ENCODE assay signal across 1 cellular context in genomic region chr2:26457695-26458364, GRCh38.
TF ChIP-seq lines count a peak whose summit lies in the region.

No MANE protein-coding gene starts in this region.

TF ChIP-seq in HepG2, 621 proteins besides CTCF, POLR2A, EP300 and RAD21 (continued from another document and continues in another):
- TF ChIP-seq ZBED4 (CRISPR knock-in tag; IDR thresholded peaks at IDR 0.05; ENCODE audit: borderline replicate concordance), result no peak
- TF ChIP-seq RFXANK (CRISPR knock-in tag; IDR thresholded peaks at IDR 0.05), result no peak
- no peak for TF ChIP-seq ZNF646 (CRISPR knock-in tag; IDR thresholded peaks at IDR 0.05)
- 0 out of 2 replicates have a peak, but pooled peaks have one; percentile 71 for TF ChIP-seq ZNF547 (CRISPR knock-in tag; IDR thresholded peaks at IDR 0.05)
- TF ChIP-seq ZNF136 (CRISPR knock-in tag; IDR thresholded peaks at IDR 0.05; ENCODE audit: low read depth), result no peak
- no peak for TF ChIP-seq ZNF282 (IDR thresholded peaks at IDR 0.05; ENCODE audit: partially characterized antibody)
- TF ChIP-seq SSRP1 (CRISPR knock-in tag; IDR thresholded peaks at IDR 0.05), result no peak
- TF ChIP-seq DZIP1 (CRISPR knock-in tag; IDR thresholded peaks at IDR 0.05), result peak; percentile 83; the same call in 1 of the 2 replicates
- TF ChIP-seq ZBTB33 (CRISPR knock-in tag; IDR thresholded peaks at IDR 0.05), result peak; percentile 80; the same call in 1 of the 2 replicates
- no peak for TF ChIP-seq HNRNPLL (IDR thresholded peaks at IDR 0.05; ENCODE audit: low read depth, low read length, poor library complexity, severe bottlenecking)
- no peak for TF ChIP-seq ZBTB37 (CRISPR knock-in tag; IDR thresholded peaks at IDR 0.05)
- no peak for TF ChIP-seq ZMYM3 (CRISPR knock-in tag; IDR thresholded peaks at IDR 0.05)
- TF ChIP-seq KLF13 (CRISPR knock-in tag; IDR thresholded peaks at IDR 0.05), result 0 out of 2 replicates have a peak, but pooled peaks have one; percentile 74
- no peak for TF ChIP-seq GFI1 (CRISPR knock-in tag; IDR thresholded peaks at IDR 0.05; ENCODE audit: borderline replicate concordance)
- 0 out of 2 replicates have a peak, but pooled peaks have one; percentile 66 for TF ChIP-seq ZNF576 (CRISPR knock-in tag; IDR thresholded peaks at IDR 0.05)
- no peak for TF ChIP-seq NR2F1 (CRISPR knock-in tag; IDR thresholded peaks at IDR 0.05)
- no peak for TF ChIP-seq ZNF788 (CRISPR knock-in tag; IDR thresholded peaks at IDR 0.05; ENCODE audit: borderline replicate concordance)
- TF ChIP-seq MYC (CRISPR knock-in tag; IDR thresholded peaks at IDR 0.05; ENCODE audit: borderline replicate concordance), result peak; percentile 24; the same call in 1 of the 2 replicates
- peak; percentile 1 for TF ChIP-seq HNF4A (CRISPR knock-in tag; IDR thresholded peaks at IDR 0.05)
- no peak for TF ChIP-seq HNRNPK (IDR thresholded peaks at IDR 0.05; ENCODE audit: low read depth, low read length, poor library complexity, severe bottlenecking)
- TF ChIP-seq HIVEP1 (CRISPR knock-in tag; IDR thresholded peaks at IDR 0.05), result no peak
- no peak for TF ChIP-seq JUND (CRISPR knock-in tag; IDR thresholded peaks at IDR 0.05)
- TF ChIP-seq ZNF207 (IDR thresholded peaks at IDR 0.05; ENCODE audit: borderline replicate concordance), result no peak
- TF ChIP-seq ZNF546 (CRISPR knock-in tag; conservative IDR thresholded peaks at IDR 0.05), result 0 out of 2 replicates have a peak, but pooled peaks have one; percentile 42
- 0 out of 2 replicates have a peak, but pooled peaks have one; percentile 18 for TF ChIP-seq ZBTB20 (CRISPR knock-in tag; IDR thresholded peaks at IDR 0.05; ENCODE audit: borderline replicate concordance, low read depth)
- TF ChIP-seq RXRA (CRISPR knock-in tag; IDR thresholded peaks at IDR 0.05), result 0 out of 2 replicates have a peak, but pooled peaks have one; percentile 32
- no peak for TF ChIP-seq ZSCAN12 (CRISPR knock-in tag; IDR thresholded peaks at IDR 0.05)
- TF ChIP-seq ZNF567 (CRISPR knock-in tag; IDR thresholded peaks at IDR 0.05; ENCODE audit: borderline replicate concordance), result no peak
- TF ChIP-seq ZNF687 (CRISPR knock-in tag; IDR thresholded peaks at IDR 0.05), result peak; percentile 37
- TF ChIP-seq ZNF572 (CRISPR knock-in tag; IDR thresholded peaks at IDR 0.05), result no peak
- TF ChIP-seq ZNF143 (CRISPR knock-in tag; IDR thresholded peaks at IDR 0.05), result no peak
- TF ChIP-seq KMT2B (CRISPR knock-in tag; IDR thresholded peaks at IDR 0.05), result no peak
- no peak for TF ChIP-seq PHB2 (IDR thresholded peaks at IDR 0.05; ENCODE audit: partially characterized antibody)
- no peak for TF ChIP-seq ZNF589 (CRISPR knock-in tag; conservative IDR thresholded peaks at IDR 0.05)
- TF ChIP-seq ZFP36L2 (CRISPR knock-in tag; IDR thresholded peaks at IDR 0.05), result no peak
- 0 out of 2 replicates have a peak, but pooled peaks have one; percentile 8 for TF ChIP-seq HOXA3 (CRISPR knock-in tag; IDR thresholded peaks at IDR 0.05)
- no peak for TF ChIP-seq ZBTB8A (CRISPR knock-in tag; IDR thresholded peaks at IDR 0.05; ENCODE audit: borderline replicate concordance, low read depth)
